ENCODE assay signal across 22 cellular contexts in the genomic region with DNA sequence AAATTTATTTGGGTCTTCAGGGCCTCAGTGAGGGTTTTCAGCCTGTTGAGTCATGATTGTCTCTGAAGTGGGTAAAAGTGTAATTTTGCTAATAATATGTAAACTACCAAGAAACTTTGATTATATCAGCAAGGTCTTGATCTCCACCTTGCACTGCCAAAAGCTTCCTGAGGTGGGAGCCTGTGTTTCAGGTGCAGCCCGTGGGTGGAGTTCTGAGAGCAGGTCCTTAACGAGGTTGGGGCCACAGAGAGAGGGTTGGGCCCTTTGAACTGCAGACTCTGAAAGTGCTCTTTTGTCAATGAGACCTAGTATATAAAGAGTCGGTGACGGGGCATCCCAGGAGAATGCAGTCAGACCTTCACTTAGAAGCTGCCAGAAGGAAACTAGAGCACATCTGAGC.
"Had no signal": no experiment of that assay in that cellular context is flagged by ENCODE, and none has a peak within 500 bp of the region (broad histone marks: within the 10 kb centered on the region; RNA-seq: fewer than 3 reads in every experiment).

No MANE protein-coding gene starts in this region.

- H3K27me3 ChIP-seq: dorsolateral prefrontal cortex, heart right ventricle, neutrophil, sigmoid colon, suprapubic skin, thyroid gland had no signal

- H3K9me3 ChIP-seq: neutrophil, suprapubic skin, thyroid gland had no signal

- H3K36me3 ChIP-seq: heart right ventricle, neutrophil, sigmoid colon, suprapubic skin, thyroid gland had no signal

- H3K27me3 Mint-ChIP-seq: type B pancreatic cell had no signal

- H3K9me3 Mint-ChIP-seq: type B pancreatic cell had no signal

- H3K4me1 ChIP-seq: heart right ventricle, sigmoid colon, suprapubic skin, thyroid gland had no signal

- H3K27ac Mint-ChIP-seq: naive thymus-derived CD8-positive, alpha-beta T cell; type B pancreatic cell had no signal

- H3K36me3 Mint-ChIP-seq: naive thymus-derived CD8-positive, alpha-beta T cell; type B pancreatic cell had no signal

- H3K27ac ChIP-seq: dorsolateral prefrontal cortex, heart right ventricle, neutrophil, sigmoid colon, skin epidermis, suprapubic skin, thyroid gland had no signal

- FAIRE-seq: endometrium, frontal cortex, urothelium cell line had no signal

- H3K4me1 Mint-ChIP-seq: naive thymus-derived CD8-positive, alpha-beta T cell had no signal

- H3K4me3 ChIP-seq: dorsolateral prefrontal cortex, heart right ventricle, mucosa of descending colon, sigmoid colon, skin epidermis, suprapubic skin, thyroid gland had no signal

- H3K4me3 Mint-ChIP-seq: naive thymus-derived CD8-positive, alpha-beta T cell; type B pancreatic cell had no signal

- DNase-seq: cortex of kidney; dorsolateral prefrontal cortex; effector CD8-positive, alpha-beta T cell; heart right ventricle; hypothalamus; islet precursor cell; mammary epithelial cell; mucosa of descending colon; naive thymus-derived CD8-positive, alpha-beta T cell; posterior cingulate gyrus; sigmoid colon; stimulated activated CD4-positive, alpha-beta T cell treated with anti-CD3 and anti-CD28 coated beads, Interleukin-2, amount 100 ng/mL, for 24 hours; stimulated activated CD4-positive, alpha-beta T cell treated with anti-CD3 and anti-CD28 coated beads, Interleukin-4, amount 100 ng/mL, for 4 hours; stimulated activated naive CD4-positive, alpha-beta T cell; thyroid gland had no signal
